Comparison of ENCODE assay signal across 1 cellular context in the genomic region with DNA sequence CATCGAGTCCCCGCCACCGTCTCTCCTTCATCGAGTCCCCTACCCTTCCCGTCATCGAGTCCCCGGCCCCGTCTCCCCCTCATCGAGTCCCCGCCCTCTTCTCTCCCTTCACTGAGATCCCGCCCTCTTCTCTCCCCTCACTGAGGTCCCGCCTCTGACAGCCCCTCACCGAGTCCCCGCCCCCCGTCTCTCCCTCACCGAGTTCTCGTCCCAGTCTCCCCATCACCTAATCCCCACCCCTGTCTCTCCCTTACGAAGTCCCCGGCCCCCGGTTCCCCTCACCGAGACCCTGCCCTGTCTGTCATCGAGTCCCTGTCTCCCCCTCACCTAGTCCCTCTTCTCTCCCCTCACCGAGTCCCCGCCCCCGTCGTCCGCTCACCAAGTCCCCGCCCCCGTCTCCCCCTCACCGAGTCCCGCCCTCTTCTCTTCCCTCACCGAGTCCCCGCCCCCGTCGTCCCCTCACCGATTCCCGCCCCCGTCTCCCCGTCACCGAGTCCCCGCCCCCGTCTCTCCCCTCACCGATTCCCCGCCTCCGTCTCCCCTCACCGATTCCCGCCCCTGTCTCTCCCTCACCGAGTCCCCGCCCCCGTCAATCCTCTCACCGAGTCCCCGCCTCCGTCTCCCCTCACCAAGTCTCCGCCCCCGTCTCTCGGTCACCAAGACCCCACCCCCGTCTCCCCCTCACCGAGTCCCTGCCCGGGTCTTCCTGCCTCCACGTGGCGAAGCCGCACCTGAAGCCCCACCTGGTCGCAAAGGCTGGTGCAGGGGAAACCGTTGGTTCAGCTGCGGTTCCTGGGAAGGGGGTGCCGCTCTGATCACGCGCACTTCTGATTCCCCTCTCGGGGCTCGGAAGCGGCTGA.
A peak's percentile ranks its signal among the peaks of the same experiment; 100 is the strongest.
TF ChIP-seq lines count a peak whose summit lies in the region.

No MANE protein-coding gene starts in this region.

TF ChIP-seq in HepG2, 621 proteins besides CTCF, POLR2A, EP300 and RAD21:
- TF ChIP-seq ZNF333 (CRISPR knock-in tag; IDR thresholded peaks at IDR 0.05; ENCODE audit: borderline replicate concordance) (0 out of 2 replicates have a peak, but pooled peaks have one; percentile 22), KDM5A (IDR thresholded peaks at IDR 0.05; ENCODE audit: borderline replicate concordance, low read length) (peak; percentile 37; the same call in 1 of the 2 replicates), PHF8 (CRISPR knock-in tag; IDR thresholded peaks at IDR 0.05) (0 out of 2 replicates have a peak, but pooled peaks have one; percentile 21), AGO1 (IDR thresholded peaks at IDR 0.05; ENCODE audit: low read depth, low read length, poor library complexity, severe bottlenecking) (no peak), MXI1 (IDR thresholded peaks at IDR 0.05; ENCODE audit: borderline replicate concordance, low read depth, low read length) (peak; percentile 61; the same call in 1 of the 3 replicates), ZNF687 (CRISPR knock-in tag; IDR thresholded peaks at IDR 0.05) (peak; percentile 75), HDAC1 (CRISPR knock-in tag; IDR thresholded peaks at IDR 0.05) (peak; percentile 48; the same call in 1 of the 2 replicates), RBFOX2 (IDR thresholded peaks at IDR 0.05; ENCODE audit: low read depth, low read length) (peak; percentile 37; the same call in 1 of the 2 replicates), MYC (CRISPR knock-in tag; IDR thresholded peaks at IDR 0.05; ENCODE audit: borderline replicate concordance) (peak; percentile 53; the same call in 1 of the 2 replicates), SIN3A (IDR thresholded peaks at IDR 0.05; ENCODE audit: borderline replicate concordance, low read depth, low read length) (peak; percentile 24; the same call in 1 of the 2 replicates), MBD4 (IDR thresholded peaks at IDR 0.05; ENCODE audit: borderline replicate concordance, low read length) (no peak), ZBTB7A (CRISPR knock-in tag; IDR thresholded peaks at IDR 0.05) (peak; percentile 44; the same call in 1 of the 2 replicates), ZNF317 (CRISPR knock-in tag; IDR thresholded peaks at IDR 0.05) (no peak)
- TF ChIP-seq, protein P1, sequence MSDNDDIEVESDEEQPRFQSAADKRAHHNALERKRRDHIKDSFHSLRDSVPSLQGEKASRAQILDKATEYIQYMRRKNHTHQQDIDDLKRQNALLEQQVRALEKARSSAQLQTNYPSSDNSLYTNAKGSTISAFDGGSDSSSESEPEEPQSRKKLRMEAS (IDR thresholded peaks at IDR 0.05) = peak; percentile 77
- TF ChIP-seq, protein P2, sequence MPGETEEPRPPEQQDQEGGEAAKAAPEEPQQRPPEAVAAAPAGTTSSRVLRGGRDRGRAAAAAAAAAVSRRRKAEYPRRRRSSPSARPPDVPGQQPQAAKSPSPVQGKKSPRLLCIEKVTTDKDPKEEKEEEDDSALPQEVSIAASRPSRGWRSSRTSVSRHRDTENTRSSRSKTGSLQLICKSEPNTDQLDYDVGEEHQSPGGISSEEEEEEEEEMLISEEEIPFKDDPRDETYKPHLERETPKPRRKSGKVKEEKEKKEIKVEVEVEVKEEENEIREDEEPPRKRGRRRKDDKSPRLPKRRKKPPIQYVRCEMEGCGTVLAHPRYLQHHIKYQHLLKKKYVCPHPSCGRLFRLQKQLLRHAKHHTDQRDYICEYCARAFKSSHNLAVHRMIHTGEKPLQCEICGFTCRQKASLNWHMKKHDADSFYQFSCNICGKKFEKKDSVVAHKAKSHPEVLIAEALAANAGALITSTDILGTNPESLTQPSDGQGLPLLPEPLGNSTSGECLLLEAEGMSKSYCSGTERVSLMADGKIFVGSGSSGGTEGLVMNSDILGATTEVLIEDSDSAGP (CRISPR knock-in tag; IDR thresholded peaks at IDR 0.05; ENCODE audit: borderline replicate concordance) = 0 out of 2 replicates have a peak, but pooled peaks have one; percentile 42
